10 cellular contexts compared by ENCODE assay signal in genomic region chr17:4607773-4608187, GRCh38. TPM values are rescaled to one million over a fixed set of nuclear protein-coding genes. Genes with fewer than 3 reads are reported as not detected.
DNase-seq lines count a peak whose midpoint lies in the region; ATAC-seq, FAIRE-seq and TF ChIP-seq lines count a peak whose summit lies in the region.
"Had no signal": no experiment of that assay in that cellular context is flagged by ENCODE, and none has a peak within 500 bp of the region (broad histone marks: within the 10 kb centered on the region; RNA-seq: fewer than 3 reads in every experiment).

No MANE protein-coding gene starts in this region.

- peaks cover 30% of the 10 kb centered on the region for H3K4me1 Mint-ChIP-seq in neural progenitor cell
- H3K4me1 Mint-ChIP-seq: B cell had no signal

- H3K9me3 Mint-ChIP-seq in neural progenitor cell, result no peaks in the 10 kb centered on the region

- H4K20me1 ChIP-seq in neural progenitor cell (ENCODE audit: low read depth), result no peaks in the 10 kb centered on the region

- no peak overlapping the region for H3K4me2 ChIP-seq in neural progenitor cell

- H3K79me2 ChIP-seq in neural progenitor cell (ENCODE audit: low read depth), result no peaks in the 10 kb centered on the region

- H3K27me3 Mint-ChIP-seq in neural progenitor cell (ENCODE audit: insufficient read depth, low read depth), result peaks cover 3% of the 10 kb centered on the region

- H3K36me3 ChIP-seq in neural progenitor cell, result no peaks in the 10 kb centered on the region
- no peaks in the 10 kb centered on the region for H3K36me3 ChIP-seq in prostate gland

- no peaks in the 10 kb centered on the region for H3K27me3 ChIP-seq in neural progenitor cell
- H3K27me3 ChIP-seq in prostate gland (replicated peaks; ENCODE audit: insufficient read depth), result no peaks in the 10 kb centered on the region

- TF ChIP-seq POLR2A in prostate gland (IDR thresholded peaks at IDR 0.05), result no peak

- DNase-seq in AG10803 (ENCODE audit: low read depth), result peak; percentile 40
- peak; percentile 68 for DNase-seq in OCI-M2 (lab: John Stamatoyannopoulos, UW; ENCODE audit: unreplicated experiment)
- DNase-seq in frontal cortex (ENCODE audit: low spot score in 2 of 2), result peak; percentile 26 to 68
- no peak for DNase-seq in neural progenitor cell (ENCODE audit: low spot score)
- DNase-seq in activated CD8-positive, alpha-beta memory T cell treated with anti-CD3 and anti-CD28 coated beads for 24 hours, result no peak
- DNase-seq in prostate gland (ENCODE audit: low spot score), result no peak
- DNase-seq: NCI-H1417 had no signal

- H3K27ac ChIP-seq in neural progenitor cell, result no peak overlapping the region
- peak overlapping the region in 1 of 2 donors; percentile 12 for H3K27ac ChIP-seq in prostate gland

- intact Hi-C loops in prostate gland (cut with DNase I), result no loop called here

- WGBS in prostate gland, result 16% methylated on average over 9 of the region's 9 CpGs

- no peaks in the 10 kb centered on the region for H3K9me3 ChIP-seq in neural progenitor cell (ENCODE audit: low read depth)
- no peaks in the 10 kb centered on the region for H3K9me3 ChIP-seq in prostate gland

- no peak overlapping the region for H2AFZ ChIP-seq in neural progenitor cell (replicated peaks)

- no peak overlapping the region for H3K4me3 Mint-ChIP-seq in neural progenitor cell
- H3K4me3 Mint-ChIP-seq: B cell had no signal

- no peak for FAIRE-seq in frontal cortex (lab: Jason Lieb, UNC)

- TF ChIP-seq CTCF in AG10803 (conservative IDR thresholded peaks at IDR 0.05; ENCODE audit: low read length) (no peak), neural progenitor cell (IDR thresholded peaks at IDR 0.05) (no peak), prostate gland (IDR thresholded peaks at IDR 0.05) (no peak)

- ATAC-seq in GM18511 (IDR thresholded peaks at IDR 0.05; ENCODE audit: unreplicated experiment) (no peak), GM18861 (IDR thresholded peaks at IDR 0.05; ENCODE audit: unreplicated experiment) (no peak)

- no peaks in the 10 kb centered on the region for H3K36me3 Mint-ChIP-seq in neural progenitor cell

- no peaks in the 10 kb centered on the region for H3F3A ChIP-seq in neural progenitor cell (ENCODE audit: low read depth)

- H3K4me3 ChIP-seq in AG10803 (ENCODE audit: low read length), result no peak overlapping the region
- H3K4me3 ChIP-seq in neural progenitor cell, result no peak overlapping the region
- no peak overlapping the region for H3K4me3 ChIP-seq in prostate gland

- H3K4me1 ChIP-seq in neural progenitor cell (peaks cover 12% of the 10 kb centered on the region), prostate gland (replicated peaks) (no peaks in the 10 kb centered on the region)

- peak overlapping the region; percentile 65 for H3K27ac Mint-ChIP-seq in neural progenitor cell
- H3K27ac Mint-ChIP-seq: B cell had no signal

- no peak overlapping the region for H3K9ac ChIP-seq in neural progenitor cell

RNA-seq across cellular contexts. Expression of gene SMTNL2, which starts 23.5 kb away (rescaled TPM):
- total RNA-seq in frontal cortex (4.1 TPM), neural progenitor cell (ENCODE audit: low replicate concordance) (3.0 and 5.2 TPM in 2 replicates), prostate gland (1 to 10 TPM; 4.6 to 6.3 TPM)
- total RNA-seq: B cell had no signal

RNA-seq across cellular contexts. Expression of gene ALOX15, which starts 33.7 kb away (rescaled TPM):
- total RNA-seq in frontal cortex (not detected), neural progenitor cell (ENCODE audit: low replicate concordance) (0.12 TPM in 1 of 2 replicates, not detected in the other), prostate gland (under 1 TPM; 0.41 to 0.97 TPM)
- total RNA-seq: B cell had no signal

RNA-seq across cellular contexts. Expression of gene GGT6, which starts 47.4 kb away (rescaled TPM):
- total RNA-seq in frontal cortex (not detected), neural progenitor cell (ENCODE audit: low replicate concordance) (not detected in 2 replicates), prostate gland (10 to 100 TPM; 23.5 to 35.6 TPM)
- total RNA-seq: B cell had no signal

RNA-seq across cellular contexts. Expression of gene MYBBP1A, which starts 52.6 kb away (rescaled TPM):
- total RNA-seq in frontal cortex (30.2 TPM), neural progenitor cell (ENCODE audit: low replicate concordance) (17.4 and 44.6 TPM in 2 replicates), prostate gland (10 to 100 TPM; 44.4 to 71.2 TPM)

Comparison
In these comparisons a context has a peak if more than half of its experiments do, and no peak if none do; other contexts are left out.
1. DNase-seq: peak in AG10803 (single experiment), OCI-M2 (single experiment) and frontal cortex (2 of 2); none in neural progenitor cell (single experiment), activated CD8-positive, alpha-beta memory T cell treated with anti-CD3 and anti-CD28 coated beads for 24 hours (single experiment) and prostate gland (single experiment).
2. RNA of gene GGT6, which starts 47.4 kb away (total RNA-seq): 23.5 to 35.6 TPM in prostate gland; not detected in frontal cortex (single experiment) and not detected in neural progenitor cell; every median in the first group is over 10 times any median in the second.